ENCODE assay signal across 8 cellular contexts in the genomic region with DNA sequence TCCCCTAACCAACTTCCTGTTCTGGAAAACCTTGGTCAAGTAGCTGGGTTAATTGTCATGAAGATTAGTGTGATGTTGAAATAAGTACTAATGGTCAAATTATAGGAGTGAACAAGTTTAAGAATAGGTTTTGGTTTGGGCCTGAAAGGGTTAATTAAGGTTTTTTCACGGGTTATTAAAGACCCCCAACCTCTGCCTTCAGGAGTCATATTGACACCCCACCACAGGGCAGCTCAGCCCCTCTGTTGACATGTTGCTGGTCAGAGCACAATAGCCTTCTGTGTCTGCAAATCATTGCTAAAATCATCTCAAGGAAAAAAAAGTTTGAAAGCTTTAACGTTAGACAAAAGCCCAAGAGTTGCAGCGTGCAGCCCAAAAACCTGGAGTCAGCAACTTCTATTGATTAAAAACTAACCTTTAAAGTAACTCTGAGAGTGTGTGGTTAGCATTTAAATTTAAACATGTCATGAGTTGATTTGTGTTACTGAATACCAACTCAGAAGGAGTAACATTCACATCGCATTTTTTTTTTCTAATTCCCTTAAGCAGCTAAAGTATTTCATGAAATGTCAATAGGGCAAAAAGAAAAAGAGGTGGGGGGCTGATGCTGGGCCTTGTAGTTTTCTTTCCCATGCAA.
DNase-seq lines count a peak whose midpoint lies in the region; ATAC-seq and TF ChIP-seq lines count a peak whose summit lies in the region.

No MANE protein-coding gene starts in this region.

- CTCF ChIA-PET in activated CD8-positive, alpha-beta T cell treated with anti-CD3 and anti-CD28 coated beads for 36 hours (lab: Charles Lee) = interaction anchor here (0.7 to 4.4 kb wide), 8 partner anchors 17 to 630 kb away, joined by 3 to 33 read pairs (median 3); no protein-coding TSS in a partner anchor

- DNase-seq in COLO829 (ENCODE audit: low spot score) (peak; percentile 60), SK-MEL-5 (ENCODE audit: low read depth, low spot score) (peak; percentile 67), esophagus muscularis mucosa (ENCODE audit: extremely low spot score) (no peak), prostate gland (ENCODE audit: low spot score) (no peak), glomerular visceral epithelial cell (ENCODE audit: extremely low spot score) (no peak), NCI-H524 (lab: John Stamatoyannopoulos, UW) (no peak)
- DNase-seq in activated CD8-positive, alpha-beta T cell treated with anti-CD3 and anti-CD28 coated beads for 36 hours = no peak

- TF ChIP-seq POLR2A in esophagus muscularis mucosa (IDR thresholded peaks at IDR 0.05; ENCODE audit: low read depth) = no peak
- no peak for TF ChIP-seq POLR2A in prostate gland (IDR thresholded peaks at IDR 0.05)

- H3K4me1 ChIP-seq in esophagus muscularis mucosa (peaks cover 61 to 72% (median 68%) of the 10 kb centered on the region in 4 donors), prostate gland (replicated peaks) (peaks cover 12% of the 10 kb centered on the region)

- ATAC-seq in HG03025 (IDR thresholded peaks at IDR 0.05; ENCODE audit: low FRiP score, unreplicated experiment) = no peak
- ATAC-seq in activated CD8-positive, alpha-beta T cell treated with anti-CD3 and anti-CD28 coated beads for 36 hours = no peak

- H3K27me3 Mint-ChIP-seq in activated CD8-positive, alpha-beta T cell treated with anti-CD3 and anti-CD28 coated beads for 36 hours = no peaks in the 10 kb centered on the region

- H3K36me3 ChIP-seq in esophagus muscularis mucosa (peaks cover 3 to 21% (median 13%) of the 10 kb centered on the region in 4 donors), prostate gland (peaks cover 0 to 7% of the 10 kb centered on the region in 2 donors)

- 7% methylated on average over 4 of the region's 4 CpGs for WGBS in esophagus muscularis mucosa
- WGBS in prostate gland = 5% methylated on average over 4 of the region's 4 CpGs

- H3K4me1 Mint-ChIP-seq in activated CD8-positive, alpha-beta T cell treated with anti-CD3 and anti-CD28 coated beads for 36 hours (ENCODE audit: low read depth) = peaks cover 8% of the 10 kb centered on the region

- H3K27me3 ChIP-seq in esophagus muscularis mucosa (no peaks in the 10 kb centered on the region), prostate gland (replicated peaks; ENCODE audit: insufficient read depth) (no peaks in the 10 kb centered on the region)

- POLR2A ChIA-PET in activated CD8-positive, alpha-beta T cell treated with anti-CD3 and anti-CD28 coated beads for 36 hours (lab: Charles Lee) = interaction anchor here (1.8 kb wide), 1 partner anchor 402 kb away, joined by 5 read pairs; no protein-coding TSS in a partner anchor

- H3K27ac ChIP-seq in esophagus muscularis mucosa (replicated peaks in 1 of 4) (peak overlapping the region; percentile 70 to 80 (median 72)), prostate gland (peak overlapping the region; percentile 11 to 28)

- in situ Hi-C loops in SK-MEL-5 (cut with HindIII; ENCODE audit: low pct_unique_long_range_greater_than_20kb, low sequenced_read_pairs) = no loop called here

- H3K4me3 ChIP-seq in esophagus muscularis mucosa (no peak overlapping the region), prostate gland (no peak overlapping the region)

- TF ChIP-seq CTCF in esophagus muscularis mucosa (IDR thresholded peaks at IDR 0.05) (no peak), prostate gland (IDR thresholded peaks at IDR 0.05) (no peak)
- TF ChIP-seq CTCF in activated CD8-positive, alpha-beta T cell treated with anti-CD3 and anti-CD28 coated beads for 36 hours (IDR thresholded peaks at IDR 0.05) = no peak

- intact Hi-C loops in esophagus muscularis mucosa (cut with DNase I) = loop anchor here (5.0 to 10.0 kb wide), 4 partner anchors 190 to 478 kb away; a partner anchor contains a TSS
- intact Hi-C loops in prostate gland (cut with DNase I) = loop anchor here (5.0 to 10.0 kb wide), 5 partner anchors 60 to 475 kb away; a partner anchor contains a TSS
- intact Hi-C loops in activated CD8-positive, alpha-beta T cell treated with anti-CD3 and anti-CD28 coated beads for 36 hours (cut with micrococcal nuclease) = no loop called here

- H3K9me3 ChIP-seq in esophagus muscularis mucosa (no peaks in the 10 kb centered on the region), prostate gland (no peaks in the 10 kb centered on the region)

- no peak for TF ChIP-seq EP300 in esophagus muscularis mucosa (IDR thresholded peaks at IDR 0.05)

- no peak overlapping the region for H3K27ac Mint-ChIP-seq in activated CD8-positive, alpha-beta T cell treated with anti-CD3 and anti-CD28 coated beads for 36 hours

- no peaks in the 10 kb centered on the region for H3K9me3 Mint-ChIP-seq in activated CD8-positive, alpha-beta T cell treated with anti-CD3 and anti-CD28 coated beads for 36 hours

- H3K36me3 Mint-ChIP-seq in activated CD8-positive, alpha-beta T cell treated with anti-CD3 and anti-CD28 coated beads for 36 hours (ENCODE audit: low read depth) = no peaks in the 10 kb centered on the region

- H3K4me3 Mint-ChIP-seq in activated CD8-positive, alpha-beta T cell treated with anti-CD3 and anti-CD28 coated beads for 36 hours = no peak overlapping the region

Comparison
In these comparisons a context has a peak if more than half of its experiments do, and no peak if none do; other contexts are left out.
1. DNase-seq: peak in COLO829 (single experiment) and SK-MEL-5 (single experiment); none in esophagus muscularis mucosa (single experiment), prostate gland (single experiment), glomerular visceral epithelial cell (single experiment), NCI-H524 (0 of 2) and activated CD8-positive, alpha-beta T cell treated with anti-CD3 and anti-CD28 coated beads for 36 hours (single experiment).